In genomic region chr17:78714534-78714933, GRCh38 we compare ENCODE assay signal across 19 cellular contexts.
DNase-seq lines count a peak whose midpoint lies in the region; ATAC-seq, FAIRE-seq and TF ChIP-seq lines count a peak whose summit lies in the region.
"Had no signal": no experiment of that assay in that cellular context is flagged by ENCODE, and none has a peak within 500 bp of the region (broad histone marks: within the 10 kb centered on the region; RNA-seq: fewer than 3 reads in every experiment).

No MANE protein-coding gene starts in this region.

- no peaks in the 10 kb centered on the region for H3K27me3 Mint-ChIP-seq in CD4-positive, alpha-beta T cell
- H3K27me3 Mint-ChIP-seq in activated CD8-positive, alpha-beta T cell treated with anti-CD3 and anti-CD28 coated beads for 36 hours: no peaks in the 10 kb centered on the region

- no peaks in the 10 kb centered on the region for H3K27me3 ChIP-seq in CD4-positive, alpha-beta T cell (ENCODE audit: control insufficient read depth, insufficient read depth, low read length)
- H3K27me3 ChIP-seq in layer of hippocampus (ENCODE audit: control insufficient read depth, insufficient read depth, low read length): no peaks in the 10 kb centered on the region
- H3K27me3 ChIP-seq: left lung, stomach had no signal

- peaks cover 93% of the 10 kb centered on the region for H3K4me1 Mint-ChIP-seq in CD4-positive, alpha-beta T cell (ENCODE audit: low read depth)
- H3K4me1 Mint-ChIP-seq in activated CD8-positive, alpha-beta T cell treated with anti-CD3 and anti-CD28 coated beads for 36 hours (ENCODE audit: low read depth): peaks cover 89% of the 10 kb centered on the region

- no peak for DNase-seq in CD4-positive, alpha-beta T cell
- DNase-seq in GM18507 (ENCODE audit: extremely low spot score, insufficient read length, low read depth): no peak
- no peak for DNase-seq in activated CD8-positive, alpha-beta T cell treated with anti-CD3 and anti-CD28 coated beads for 36 hours
- no peak for DNase-seq in OCI-M1 (lab: John Stamatoyannopoulos, UW)
- DNase-seq in NCI-H446 treated with DMSO at 0.1 percent for 48 hours (lab: John Stamatoyannopoulos, UW): no peak
- DNase-seq: activated gamma-delta T cell, cerebellar nuclear complex, GOT3, hippocampal formation, left lung, NCI-H2171, stomach had no signal

- intact Hi-C loops in CD4-positive, alpha-beta T cell (cut with DNase I, micrococcal nuclease): no loop called here
- intact Hi-C loops in activated CD8-positive, alpha-beta T cell treated with anti-CD3 and anti-CD28 coated beads for 36 hours (cut with micrococcal nuclease): no loop called here

- H3K4me3 Mint-ChIP-seq in CD4-positive, alpha-beta T cell: peak overlapping the region; percentile 31
- H3K4me3 Mint-ChIP-seq in activated CD8-positive, alpha-beta T cell treated with anti-CD3 and anti-CD28 coated beads for 36 hours: peak overlapping the region; percentile 51

- peaks cover 37% of the 10 kb centered on the region for H3K36me3 Mint-ChIP-seq in CD4-positive, alpha-beta T cell (ENCODE audit: low read depth)
- H3K36me3 Mint-ChIP-seq in activated CD8-positive, alpha-beta T cell treated with anti-CD3 and anti-CD28 coated beads for 36 hours (ENCODE audit: low read depth): peaks cover 5% of the 10 kb centered on the region

- TF ChIP-seq CTCF in CD4-positive, alpha-beta T cell (IDR thresholded peaks at IDR 0.05): no peak
- no peak for TF ChIP-seq CTCF in activated CD8-positive, alpha-beta T cell treated with anti-CD3 and anti-CD28 coated beads for 36 hours (IDR thresholded peaks at IDR 0.05)

- no peaks in the 10 kb centered on the region for H3K9me3 ChIP-seq in CD4-positive, alpha-beta T cell (ENCODE audit: control insufficient read depth, low read length)
- H3K9me3 ChIP-seq: left lung, stomach had no signal

- CTCF ChIA-PET in CD4-positive, alpha-beta T cell (lab: Charles Lee): interaction anchor here (1.3 kb wide), 1 partner anchor 19 kb away, joined by 3 read pairs; no protein-coding TSS in a partner anchor
- CTCF ChIA-PET in activated CD8-positive, alpha-beta T cell treated with anti-CD3 and anti-CD28 coated beads for 36 hours (lab: Charles Lee): interaction anchor here (1.2 to 2.8 kb wide), 2 partner anchors 11 to 28 kb away, joined by 6 to 8 read pairs; no protein-coding TSS in a partner anchor

- peak overlapping the region; percentile 76 for H3K27ac Mint-ChIP-seq in CD4-positive, alpha-beta T cell
- H3K27ac Mint-ChIP-seq in activated CD8-positive, alpha-beta T cell treated with anti-CD3 and anti-CD28 coated beads for 36 hours: peak overlapping the region; percentile 89

- H3K9me3 Mint-ChIP-seq in CD4-positive, alpha-beta T cell: no peaks in the 10 kb centered on the region
- H3K9me3 Mint-ChIP-seq in activated CD8-positive, alpha-beta T cell treated with anti-CD3 and anti-CD28 coated beads for 36 hours: no peaks in the 10 kb centered on the region

- FAIRE-seq in GM18507 (lab: Jason Lieb, UNC): peak; percentile 87

- ATAC-seq in CD4-positive, alpha-beta T cell (ENCODE audit: poor library complexity): no peak
- ATAC-seq in activated CD8-positive, alpha-beta T cell treated with anti-CD3 and anti-CD28 coated beads for 36 hours: no peak
- no peak for ATAC-seq in HG03378 (IDR thresholded peaks at IDR 0.05; ENCODE audit: unreplicated experiment)
- ATAC-seq in GM19023 (IDR thresholded peaks at IDR 0.05; ENCODE audit: unreplicated experiment): no peak
- ATAC-seq: activated CD4-positive, CD25-positive, alpha-beta regulatory T cell treated with anti-CD3 and anti-CD28 coated beads, Interleukin-2, amount 50 U/mL, for 24 hours; left lung; sciatic nerve had no signal

- POLR2A ChIA-PET in CD4-positive, alpha-beta T cell (lab: Charles Lee): interaction anchor here (2.2 to 2.9 kb wide), 2 partner anchors 11 kb away, joined by 7 to 14 read pairs; no protein-coding TSS in a partner anchor
- POLR2A ChIA-PET in activated CD8-positive, alpha-beta T cell treated with anti-CD3 and anti-CD28 coated beads for 36 hours (lab: Charles Lee): interaction anchor here (1.2 to 2.8 kb wide), 3 partner anchors 11 to 60 kb away, joined by 3 to 13 read pairs (median 3); no protein-coding TSS in a partner anchor

- peak overlapping the region; percentile 50 for H3K27ac ChIP-seq in CD4-positive, alpha-beta T cell (ENCODE audit: low read depth, low read length)
- H3K27ac ChIP-seq in layer of hippocampus (ENCODE audit: low read depth, low read length): peak overlapping the region; percentile 62
- H3K27ac ChIP-seq: HL-60, SK-N-MC had no signal
